1 cellular context compared by ENCODE assay signal in genomic region chr19:46661020-46661731, GRCh38.
A peak's percentile ranks its signal among the peaks of the same experiment; 100 is the strongest.
TF ChIP-seq lines count a peak whose summit lies in the region.

A gene with protein sequence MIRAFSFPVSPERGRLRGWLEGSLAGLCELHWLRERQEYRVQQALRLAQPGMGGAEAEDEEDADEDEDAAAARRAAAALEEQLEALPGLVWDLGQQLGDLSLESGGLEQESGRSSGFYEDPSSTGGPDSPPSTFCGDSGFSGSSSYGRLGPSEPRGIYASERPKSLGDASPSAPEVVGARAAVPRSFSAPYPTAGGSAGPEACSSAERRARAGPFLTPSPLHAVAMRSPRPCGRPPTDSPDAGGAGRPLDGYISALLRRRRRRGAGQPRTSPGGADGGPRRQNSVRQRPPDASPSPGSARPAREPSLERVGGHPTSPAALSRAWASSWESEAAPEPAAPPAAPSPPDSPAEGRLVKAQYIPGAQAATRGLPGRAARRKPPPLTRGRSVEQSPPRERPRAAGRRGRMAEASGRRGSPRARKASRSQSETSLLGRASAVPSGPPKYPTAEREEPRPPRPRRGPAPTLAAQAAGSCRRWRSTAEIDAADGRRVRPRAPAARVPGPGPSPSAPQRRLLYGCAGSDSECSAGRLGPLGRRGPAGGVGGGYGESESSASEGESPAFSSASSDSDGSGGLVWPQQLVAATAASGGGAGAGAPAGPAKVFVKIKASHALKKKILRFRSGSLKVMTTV (minus strand): TSS chr19:46661182. CDS start chr19:46661064, 118 bp downstream.

TF ChIP-seq in K562, 482 proteins besides CTCF, POLR2A, EP300 and RAD21 (continued from another document and continues in another):
- no peak for TF ChIP-seq ZBTB40 (IDR thresholded peaks at IDR 0.05)
- no peak for TF ChIP-seq ZBTB40 (CRISPR knock-in tag; IDR thresholded peaks at IDR 0.05)
- no peak for TF ChIP-seq TCF15 (CRISPR knock-in tag; IDR thresholded peaks at IDR 0.05)
- TF ChIP-seq LARP7 (IDR thresholded peaks at IDR 0.05) = no peak
- no peak for TF ChIP-seq CCAR2 (IDR thresholded peaks at IDR 0.05; ENCODE audit: low read depth, low read length)
- TF ChIP-seq CHCHD3 (CRISPR knock-in tag; IDR thresholded peaks at IDR 0.05) = no peak
- TF ChIP-seq NUFIP1 (IDR thresholded peaks at IDR 0.05; ENCODE audit: partially characterized antibody) = no peak
- TF ChIP-seq ZNF280B (CRISPR knock-in tag; IDR thresholded peaks at IDR 0.05) = no peak
- TF ChIP-seq MIER1 (IDR thresholded peaks at IDR 0.05; ENCODE audit: low read depth) = no peak
- no peak for TF ChIP-seq NR2C2 (CRISPR knock-in tag; IDR thresholded peaks at IDR 0.05)
- no peak for TF ChIP-seq NR2C2 (tag; IDR thresholded peaks at IDR 0.05)
- TF ChIP-seq ZBTB33 (CRISPR knock-in tag; IDR thresholded peaks at IDR 0.05) = no peak
- no peak for TF ChIP-seq CBX8 (IDR thresholded peaks at IDR 0.05; ENCODE audit: borderline replicate concordance, extremely low read depth, low read depth, low read length, poor library complexity, severe bottlenecking)
- TF ChIP-seq KLF13 (tag; IDR thresholded peaks at IDR 0.05; ENCODE audit: borderline replicate concordance, low read depth) = peak; percentile 76; the same call in 1 of the 2 replicates
- TF ChIP-seq NFXL1 (CRISPR knock-in tag; IDR thresholded peaks at IDR 0.05) = no peak
- TF ChIP-seq ZC3H11A (IDR thresholded peaks at IDR 0.05; ENCODE audit: low read depth, low read length) = no peak
- TF ChIP-seq ZBTB17 (CRISPR knock-in tag; IDR thresholded peaks at IDR 0.05) = no peak
- TF ChIP-seq TRIM24 (IDR thresholded peaks at IDR 0.05) = no peak
- TF ChIP-seq TOE1 (IDR thresholded peaks at IDR 0.05; ENCODE audit: borderline replicate concordance) = peak; percentile 55; the same call in 1 of the 2 replicates
- TF ChIP-seq TOE1 (CRISPR knock-in tag; IDR thresholded peaks at IDR 0.05; ENCODE audit: borderline replicate concordance, low read depth) = no peak
- no peak for TF ChIP-seq ZNF57 (CRISPR knock-in tag; IDR thresholded peaks at IDR 0.05)
- no peak for TF ChIP-seq ZNF347 (CRISPR knock-in tag; IDR thresholded peaks at IDR 0.05; ENCODE audit: low read depth)
- no peak for TF ChIP-seq ETV5 (CRISPR knock-in tag; IDR thresholded peaks at IDR 0.05; ENCODE audit: low read depth)
- no peak for TF ChIP-seq KLF10 (CRISPR knock-in tag; IDR thresholded peaks at IDR 0.05)
- TF ChIP-seq ELF1 (tag; IDR thresholded peaks at IDR 0.05) = no peak
- TF ChIP-seq THAP7 (CRISPR knock-in tag; IDR thresholded peaks at IDR 0.05) = no peak
- TF ChIP-seq, protein P1, sequence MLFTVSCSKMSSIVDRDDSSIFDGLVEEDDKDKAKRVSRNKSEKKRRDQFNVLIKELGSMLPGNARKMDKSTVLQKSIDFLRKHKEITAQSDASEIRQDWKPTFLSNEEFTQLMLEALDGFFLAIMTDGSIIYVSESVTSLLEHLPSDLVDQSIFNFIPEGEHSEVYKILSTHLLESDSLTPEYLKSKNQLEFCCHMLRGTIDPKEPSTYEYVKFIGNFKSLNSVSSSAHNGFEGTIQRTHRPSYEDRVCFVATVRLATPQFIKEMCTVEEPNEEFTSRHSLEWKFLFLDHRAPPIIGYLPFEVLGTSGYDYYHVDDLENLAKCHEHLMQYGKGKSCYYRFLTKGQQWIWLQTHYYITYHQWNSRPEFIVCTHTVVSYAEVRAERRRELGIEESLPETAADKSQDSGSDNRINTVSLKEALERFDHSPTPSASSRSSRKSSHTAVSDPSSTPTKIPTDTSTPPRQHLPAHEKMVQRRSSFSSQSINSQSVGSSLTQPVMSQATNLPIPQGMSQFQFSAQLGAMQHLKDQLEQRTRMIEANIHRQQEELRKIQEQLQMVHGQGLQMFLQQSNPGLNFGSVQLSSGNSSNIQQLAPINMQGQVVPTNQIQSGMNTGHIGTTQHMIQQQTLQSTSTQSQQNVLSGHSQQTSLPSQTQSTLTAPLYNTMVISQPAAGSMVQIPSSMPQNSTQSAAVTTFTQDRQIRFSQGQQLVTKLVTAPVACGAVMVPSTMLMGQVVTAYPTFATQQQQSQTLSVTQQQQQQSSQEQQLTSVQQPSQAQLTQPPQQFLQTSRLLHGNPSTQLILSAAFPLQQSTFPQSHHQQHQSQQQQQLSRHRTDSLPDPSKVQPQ (CRISPR knock-in tag; IDR thresholded peaks at IDR 0.05; ENCODE audit: borderline replicate concordance) = peak; percentile 63; the same call in 1 of the 2 replicates
- TF ChIP-seq ARHGAP35 (IDR thresholded peaks at IDR 0.05; ENCODE audit: partially characterized antibody) = no peak
- TF ChIP-seq HLTF (IDR thresholded peaks at IDR 0.05) = no peak
- TF ChIP-seq, protein P2, sequence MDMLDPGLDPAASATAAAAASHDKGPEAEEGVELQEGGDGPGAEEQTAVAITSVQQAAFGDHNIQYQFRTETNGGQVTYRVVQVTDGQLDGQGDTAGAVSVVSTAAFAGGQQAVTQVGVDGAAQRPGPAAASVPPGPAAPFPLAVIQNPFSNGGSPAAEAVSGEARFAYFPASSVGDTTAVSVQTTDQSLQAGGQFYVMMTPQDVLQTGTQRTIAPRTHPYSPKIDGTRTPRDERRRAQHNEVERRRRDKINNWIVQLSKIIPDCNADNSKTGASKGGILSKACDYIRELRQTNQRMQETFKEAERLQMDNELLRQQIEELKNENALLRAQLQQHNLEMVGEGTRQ (CRISPR knock-in tag; IDR thresholded peaks at IDR 0.05) = peak; percentile 80
- TF ChIP-seq HDAC3 (IDR thresholded peaks at IDR 0.05; ENCODE audit: borderline replicate concordance, partially characterized antibody) = no peak
- no peak for TF ChIP-seq ZNF165 (CRISPR knock-in tag; IDR thresholded peaks at IDR 0.05; ENCODE audit: borderline replicate concordance)
- TF ChIP-seq RERE (CRISPR knock-in tag; IDR thresholded peaks at IDR 0.05; ENCODE audit: borderline replicate concordance) = no peak
